ENCODE assay signal across 11 cellular contexts in the genomic region with DNA sequence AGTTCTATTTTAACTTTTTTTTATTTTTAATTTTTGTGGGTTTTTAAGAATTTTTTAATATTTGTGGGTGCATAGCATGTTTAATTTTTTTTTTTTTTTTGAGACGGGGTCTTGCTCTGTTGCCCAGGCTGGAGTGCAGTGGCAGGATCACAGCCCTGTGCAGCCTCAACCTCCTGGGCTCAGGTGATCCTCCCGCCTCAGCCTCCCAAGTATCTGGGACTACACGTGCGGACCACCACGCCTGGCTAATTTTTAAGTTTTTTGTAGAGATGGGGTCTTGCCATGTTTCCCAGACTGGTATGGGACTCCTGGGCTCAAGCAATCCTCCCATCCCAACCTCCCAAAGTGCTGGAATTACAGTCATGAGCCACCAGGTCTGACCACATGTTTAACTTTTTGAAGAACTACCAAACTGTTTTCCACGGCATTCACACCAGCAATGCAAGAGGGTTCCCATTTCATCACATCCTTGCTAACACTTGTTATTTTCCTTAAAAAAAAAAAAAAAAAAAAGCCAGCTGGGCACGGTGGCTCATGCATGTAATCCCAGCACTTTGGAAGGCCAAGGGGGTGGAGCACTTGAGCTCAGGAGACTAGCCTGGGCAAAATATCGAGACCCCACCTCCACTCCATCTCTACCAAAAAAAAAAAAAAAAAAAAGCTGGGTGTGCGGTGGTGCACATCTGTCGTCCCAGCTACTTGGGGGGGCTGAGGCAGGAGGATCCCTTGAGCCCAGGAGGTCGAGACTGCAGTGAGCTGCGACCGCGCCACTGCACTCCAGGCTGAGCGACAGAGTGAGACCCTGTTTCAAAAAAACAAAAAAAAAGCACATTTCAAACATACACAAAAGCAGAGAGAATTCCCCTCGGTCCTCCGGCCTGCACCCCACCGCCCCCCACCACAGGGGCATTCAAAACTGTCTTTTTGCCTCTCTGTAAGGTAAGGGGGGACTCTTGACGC. TPM values are rescaled to one million over a fixed set of nuclear protein-coding genes. Genes with fewer than 3 reads are reported as not detected.
DNase-seq lines count a peak whose midpoint lies in the region; ATAC-seq and TF ChIP-seq lines count a peak whose summit lies in the region.
"Had no signal": no experiment of that assay in that cellular context is flagged by ENCODE, and none has a peak within 500 bp of the region (broad histone marks: within the 10 kb centered on the region; RNA-seq: fewer than 3 reads in every experiment).

No MANE protein-coding gene starts in this region.

- TF ChIP-seq CTCF in cardiac muscle cell (IDR thresholded peaks at IDR 0.05; ENCODE audit: low read depth, low read length) = no peak
- no peak for TF ChIP-seq CTCF in heart right ventricle (IDR thresholded peaks at IDR 0.05)
- TF ChIP-seq CTCF in fibroblast of mammary gland (conservative IDR thresholded peaks at IDR 0.05; ENCODE audit: control insufficient read depth, insufficient read depth, low read depth, low read length) = no peak
- no peak for TF ChIP-seq CTCF in nephron progenitor cell (IDR thresholded peaks at IDR 0.05)

- peaks cover 6% of the 10 kb centered on the region for H3K27me3 Mint-ChIP-seq in nephron progenitor cell (ENCODE audit: low read depth, poor library complexity)
- H3K27me3 Mint-ChIP-seq: activated T-cell treated with anti-CD3 and anti-CD28 coated beads, Interleukin-2, amount 50 U/mL, for 24 hours had no signal

- H3K27ac Mint-ChIP-seq in nephron progenitor cell = peak overlapping the region; percentile 64
- H3K27ac Mint-ChIP-seq: activated T-cell treated with anti-CD3 and anti-CD28 coated beads, Interleukin-2, amount 50 U/mL, for 24 hours had no signal

- no peaks in the 10 kb centered on the region for H3K36me3 Mint-ChIP-seq in nephron progenitor cell (ENCODE audit: low read depth)

- H3K4me3 ChIP-seq in cardiac muscle cell (peak overlapping the region; percentile 29), heart right ventricle (peak overlapping the region in 4 of 10 donors; percentile 27 to 43 (median 33)), fibroblast of mammary gland (ENCODE audit: control insufficient read depth, low read depth, low read length) (peak overlapping the region; percentile 37)
- H3K4me3 ChIP-seq: A549 had no signal

- 83 to 89% methylated on average over 19 of the region's 19 CpGs for WGBS in heart right ventricle, 2 donors

- no peaks in the 10 kb centered on the region for H3K9me3 Mint-ChIP-seq in nephron progenitor cell
- H3K9me3 Mint-ChIP-seq: activated T-cell treated with anti-CD3 and anti-CD28 coated beads, Interleukin-2, amount 50 U/mL, for 24 hours had no signal

- H3K27ac ChIP-seq in cardiac muscle cell = no peak overlapping the region
- peak overlapping the region in 5 of 10 donors; percentile 18 to 53 (median 49) for H3K27ac ChIP-seq in heart right ventricle
- H3K27ac ChIP-seq: A549 had no signal

- H3K27me3 ChIP-seq in cardiac muscle cell (no peaks in the 10 kb centered on the region), heart right ventricle (no peaks in the 10 kb centered on the region)

- H3K4me1 ChIP-seq in cardiac muscle cell (ENCODE audit: low read depth) = peaks cover 11% of the 10 kb centered on the region
- peaks cover 11 to 63% (median 37%) of the 10 kb centered on the region in 9 donors for H3K4me1 ChIP-seq in heart right ventricle

- H3K9me3 ChIP-seq in cardiac muscle cell (ENCODE audit: low read depth) = no peaks in the 10 kb centered on the region
- H3K9me3 ChIP-seq in heart right ventricle = no peaks in the 10 kb centered on the region
- H3K9me3 ChIP-seq: A549 had no signal

- ATAC-seq in heart right ventricle = no peak
- no peak for ATAC-seq in HG02678 (IDR thresholded peaks at IDR 0.05; ENCODE audit: unreplicated experiment)
- ATAC-seq: A549 had no signal

- intact Hi-C loops in heart right ventricle (cut with DNase I) = no loop called here

- DNase-seq in cardiac muscle cell (ENCODE audit: low read depth in 1 of 2, low spot score in 1 of 2) (peak in 1 of 2 donors; percentile 35), heart right ventricle (no peak), fibroblast of mammary gland (ENCODE audit: low read depth) (peak; percentile 74), nephron progenitor cell (no peak), hepatic stellate cell (ENCODE audit: low spot score) (no peak), H4 (ENCODE audit: low spot score) (no peak)
- DNase-seq in stimulated activated CD4-positive, alpha-beta T cell treated with anti-CD3 and anti-CD28 coated beads, Interleukin-4, amount 100 ng/mL, for 1 hour = no peak
- DNase-seq: activated T-cell treated with anti-CD3 and anti-CD28 coated beads, Interleukin-2, amount 50 U/mL, for 24 hours; NCI-H524 treated with DMSO at 0.1 percent for 48 hours had no signal

- H3K4me3 Mint-ChIP-seq in nephron progenitor cell = peak overlapping the region; percentile 76
- H3K4me3 Mint-ChIP-seq: activated T-cell treated with anti-CD3 and anti-CD28 coated beads, Interleukin-2, amount 50 U/mL, for 24 hours had no signal

- H3K36me3 ChIP-seq in cardiac muscle cell (no peaks in the 10 kb centered on the region), heart right ventricle (peaks cover 0 to 13% (median 0%) of the 10 kb centered on the region in 9 donors)

- peaks cover 40% of the 10 kb centered on the region for H3K4me1 Mint-ChIP-seq in nephron progenitor cell

RNA-seq across cellular contexts. Expression of a gene that starts 16.7 kb away (rescaled TPM):
- total RNA-seq in cardiac muscle cell (15.6 and 16.1 TPM in 2 replicates), heart right ventricle (10 to 100 TPM; 28.5 to 59.9 (median 35.0) TPM)
- polyA plus RNA-seq in cardiac muscle cell (21.2 and 24.2 TPM in 2 replicates), heart right ventricle (100 to 1,000 TPM in 1 of 2 donors, 10 to 100 TPM in 1; 25.8 to 103 TPM)
- 7.5 and 9.1 TPM in 2 replicates for total RNA-seq in H4 (2014; rRNA removed; shearing (Covaris generic))

RNA-seq across cellular contexts. Expression of a gene that starts 16.8 kb away (rescaled TPM):
- total RNA-seq in cardiac muscle cell (41.3 and 51.9 TPM in 2 replicates), heart right ventricle (100 to 1,000 TPM in 5 of 10 donors, 10 to 100 TPM in 5; 72.5 to 128 (median 101) TPM)
- polyA plus RNA-seq in cardiac muscle cell (33.2 and 35.8 TPM in 2 replicates), heart right ventricle (100 to 1,000 TPM in 1 of 2 donors, 10 to 100 TPM in 1; 42.9 to 273 TPM)
- total RNA-seq in H4 (2014; rRNA removed; shearing (Covaris generic)) = 111 and 112 TPM in 2 replicates

RNA-seq across cellular contexts. Expression of a gene that starts 58.3 kb away (rescaled TPM):
- total RNA-seq in cardiac muscle cell (55.5 and 64.3 TPM in 2 replicates), heart right ventricle (10 to 100 TPM; 22.2 to 53.5 (median 32.1) TPM)
- polyA plus RNA-seq in cardiac muscle cell (28.8 and 40.3 TPM in 2 replicates), heart right ventricle (10 to 100 TPM; 26.8 to 58.9 TPM)
- 0.58 and 1.8 TPM in 2 replicates for total RNA-seq in H4 (2014; rRNA removed; shearing (Covaris generic))
